In the genomic region with DNA sequence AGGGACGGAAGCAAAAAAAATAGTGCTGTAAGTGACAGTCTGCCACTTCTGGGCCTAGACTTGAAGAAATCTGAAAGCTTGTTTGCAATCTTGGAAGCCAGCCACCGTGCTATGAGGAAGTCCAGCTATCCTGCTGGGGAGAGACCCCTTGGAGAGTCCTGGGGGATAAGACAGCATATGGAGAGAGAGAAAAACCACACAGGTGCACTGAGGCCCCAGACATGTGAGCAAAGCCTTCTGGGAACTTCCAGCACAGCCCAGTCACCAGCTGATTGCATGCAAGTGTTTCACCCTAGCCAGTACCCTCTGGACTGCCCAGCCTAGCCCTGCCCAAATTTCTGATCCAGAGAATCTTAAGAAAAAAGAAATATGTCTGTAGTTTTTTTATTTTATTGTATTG, we compare ENCODE assay signal across 35 cellular contexts. TPM values are rescaled to one million over a fixed set of nuclear protein-coding genes. Genes with fewer than 3 reads are reported as not detected.
"Had no signal": no experiment of that assay in that cellular context is flagged by ENCODE, and none has a peak within 500 bp of the region (broad histone marks: within the 10 kb centered on the region; RNA-seq: fewer than 3 reads in every experiment).

No MANE protein-coding gene starts in this region.

- H2AFZ ChIP-seq: neural progenitor cell had no signal

- H3K27ac ChIP-seq: dorsolateral prefrontal cortex, epithelial cell of prostate, gastrocnemius medialis, neural progenitor cell, psoas muscle, sigmoid colon, stomach, thyroid gland, vagina had no signal

- H3K4me1 ChIP-seq: gastrocnemius medialis, neural progenitor cell, psoas muscle, sigmoid colon, stomach, vagina had no signal

- H3K9ac ChIP-seq: neural progenitor cell had no signal

- H3K36me3 ChIP-seq: gastrocnemius medialis, neural progenitor cell, sigmoid colon, stomach, thyroid gland, vagina had no signal

- H3K27me3 ChIP-seq: thyroid gland, vagina had no signal

- H3K9me3 ChIP-seq: gastrocnemius medialis, mucosa of descending colon, psoas muscle, sigmoid colon, stomach, thyroid gland, vagina had no signal

- H3K4me3 ChIP-seq: dorsolateral prefrontal cortex, gastrocnemius medialis, lung, mucosa of descending colon, neural progenitor cell, psoas muscle, sigmoid colon, stomach, thyroid gland, vagina had no signal

- DNase-seq: dorsolateral prefrontal cortex; effector CD4-positive, alpha-beta T cell; foreskin fibroblast; gastrocnemius medialis; head of caudate nucleus; mesenchymal stem cell; mucosa of descending colon; naive thymus-derived CD4-positive, alpha-beta T cell; nucleus accumbens; posterior cingulate gyrus; psoas muscle; right cardiac atrium; sigmoid colon; stimulated activated CD4-positive, alpha-beta T cell treated with anti-CD3 and anti-CD28 coated beads, Interleukin-2, amount 100 ng/mL, for 24 hours; stimulated activated CD4-positive, alpha-beta T cell treated with anti-CD3 and anti-CD28 coated beads, Interleukin-4, amount 100 ng/mL, for 24 hours; stimulated activated naive CD4-positive, alpha-beta T cell treated with Interleukin-2 at 50 U/mL for 16 hours; stomach; trophoblast cell had no signal

- FAIRE-seq: keratinocyte had no signal

- H3K4me2 ChIP-seq: neural progenitor cell had no signal

- ATAC-seq: esophagus mucosa; gastrocnemius medialis; mucosa of descending colon; naive thymus-derived CD4-positive, alpha-beta T cell; psoas muscle; right cardiac atrium; stimulated activated effector memory CD8-positive, alpha-beta T cell treated with anti-CD3 and anti-CD28 coated beads, Interleukin-12 subunit alpha, Interleukin-12 subunit beta, amount 100 ng/mL, for 72 hours had no signal

RNA-seq across cellular contexts. Expression of a gene that starts 12.6 kb away (rescaled TPM):
- total RNA-seq: gastrocnemius medialis, glomerular endothelial cell, liver, mesothelial cell of epicardium, osteocyte, psoas muscle, renal cortical epithelial cell, sigmoid colon, skeletal muscle tissue, stomach, subcutaneous adipose tissue, temporal lobe, thyroid gland had no signal
- polyA plus RNA-seq: liver, psoas muscle, right cardiac atrium had no signal

RNA-seq across cellular contexts. Expression of a gene that starts 18.2 kb away (rescaled TPM):
- total RNA-seq: gastrocnemius medialis, glomerular endothelial cell, liver, mucosa of descending colon, osteocyte, psoas muscle, renal cortical epithelial cell, right cardiac atrium, sigmoid colon, skeletal muscle tissue, stomach, subcutaneous adipose tissue, thyroid gland had no signal
- polyA plus RNA-seq: liver, right cardiac atrium had no signal

RNA-seq across cellular contexts. Expression of a gene that starts 23.8 kb away (rescaled TPM):
- total RNA-seq: gastrocnemius medialis, glomerular endothelial cell, liver, renal cortical epithelial cell, sigmoid colon, stomach, subcutaneous adipose tissue, ureter, vagina had no signal
- polyA plus RNA-seq: liver; naive thymus-derived CD4-positive, alpha-beta T cell had no signal
